4 cellular contexts compared by ENCODE assay signal in the genomic region with DNA sequence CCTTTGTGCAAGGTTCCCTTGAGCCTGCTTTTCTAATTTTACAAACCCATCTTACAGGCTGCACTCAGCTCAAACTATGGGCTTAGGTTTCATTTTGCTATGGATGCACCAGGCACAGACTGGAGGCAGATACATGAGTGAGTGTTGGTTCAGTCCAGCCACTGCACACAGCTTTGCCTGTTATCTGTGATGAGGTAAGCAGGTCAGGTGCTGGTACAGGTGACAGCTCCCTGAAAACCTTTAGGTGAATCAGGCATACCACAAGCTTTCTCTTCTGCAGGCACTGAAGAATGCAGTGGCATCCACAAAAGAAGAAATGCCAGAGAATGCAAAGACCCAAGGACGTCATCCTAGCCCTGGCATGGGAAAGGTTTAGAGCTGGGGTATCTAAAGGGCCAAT. TPM values are rescaled to one million over a fixed set of nuclear protein-coding genes. Genes with fewer than 3 reads are reported as not detected.
"Had no signal": no experiment of that assay in that cellular context is flagged by ENCODE, and none has a peak within 500 bp of the region (broad histone marks: within the 10 kb centered on the region; RNA-seq: fewer than 3 reads in every experiment).

No MANE protein-coding gene starts in this region.

RNA-seq across cellular contexts. Expression of a gene that starts 3.3 kb away (rescaled TPM):
- total RNA-seq: LHCN-M2, M059J, MCF 10A, NCI-H460 had no signal
